9 cellular contexts compared by ENCODE assay signal in the genomic region with DNA sequence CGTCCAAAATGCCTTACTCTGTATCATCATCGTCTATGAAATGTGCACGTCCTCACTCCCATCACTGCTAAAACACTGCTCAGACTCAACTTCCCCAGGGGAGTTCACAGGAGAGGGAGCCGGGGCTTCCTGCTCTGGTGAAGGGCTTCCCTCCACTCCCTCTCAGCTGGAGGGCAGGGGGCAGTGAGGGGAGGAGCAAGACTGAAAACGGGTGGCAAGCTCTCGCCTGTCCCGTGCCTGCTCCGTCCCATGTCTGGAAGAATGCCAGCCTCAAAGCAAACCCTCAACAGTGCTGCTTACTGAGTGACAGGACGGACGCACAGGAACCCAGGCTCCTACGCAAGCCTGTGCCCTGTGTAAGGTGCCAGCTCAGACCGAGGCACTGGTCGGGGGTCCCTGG. TPM values are rescaled to one million over a fixed set of nuclear protein-coding genes. Genes with fewer than 3 reads are reported as not detected.
DNase-seq lines count a peak whose midpoint lies in the region; ATAC-seq, FAIRE-seq and TF ChIP-seq lines count a peak whose summit lies in the region.
"Had no signal": no experiment of that assay in that cellular context is flagged by ENCODE, and none has a peak within 500 bp of the region (broad histone marks: within the 10 kb centered on the region; RNA-seq: fewer than 3 reads in every experiment).

No MANE protein-coding gene starts in this region.

- TF ChIP-seq CTCF in epithelial cell of esophagus (IDR thresholded peaks at IDR 0.05; ENCODE audit: insufficient read depth, low read depth, low read length, missing control alignments) (no peak), pancreas (IDR thresholded peaks at IDR 0.05) (no peak)

- intact Hi-C loops in pancreas (cut with DNase I), result no loop called here

- H3K9me3 ChIP-seq in pancreas, result no peaks in the 10 kb centered on the region

- peak overlapping the region in 2 of 4 donors; percentile 65 to 66 for H3K27ac ChIP-seq in pancreas

- no peaks in the 10 kb centered on the region for H3K27me3 ChIP-seq in pancreas

- no peaks in the 10 kb centered on the region for H3K36me3 ChIP-seq in pancreas

- TF ChIP-seq POLR2A in GM18505 (IDR thresholded peaks at IDR 0.05; ENCODE audit: borderline replicate concordance, extremely low read depth, insufficient read depth, insufficient read length), result no peak

- 44 to 48% methylated on average over 13 of the region's 13 CpGs for WGBS in pancreas, 2 donors

- H3K4me1 ChIP-seq in pancreas, result peaks cover 0 to 9% (median 4%) of the 10 kb centered on the region in 3 donors

- DNase-seq in epithelial cell of esophagus (ENCODE audit: low read depth) (peak; percentile 10), pancreas (peak in 4 of 6 donors; percentile 32 to 55 (median 53)), NCI-H2227 treated with DMSO at 0.1 percent for 48 hours (lab: John Stamatoyannopoulos, UW) (no peak), occipital lobe (lab: John Stamatoyannopoulos, UW) (no peak), NCI-H446 (lab: John Stamatoyannopoulos, UW) (no peak)
- no peak for DNase-seq in stimulated activated CD4-positive, alpha-beta T cell treated with anti-CD3 and anti-CD28 coated beads, Interleukin-4, amount 100 ng/mL, for 1 hour
- DNase-seq: NCI-H1092 had no signal

- peak; percentile 20 for ATAC-seq in GM18505 (IDR thresholded peaks at IDR 0.05; ENCODE audit: unreplicated experiment)
- ATAC-seq in HG03442 (IDR thresholded peaks at IDR 0.05; ENCODE audit: unreplicated experiment), result peak; percentile 32
- peak; percentile 33 to 57 (median 56) for ATAC-seq in pancreas

- no peak for FAIRE-seq in pancreas (lab: Jason Lieb, UNC)

- no peak overlapping the region for H3K4me3 ChIP-seq in epithelial cell of esophagus (ENCODE audit: low read length)
- H3K4me3 ChIP-seq in pancreas, result peak overlapping the region in 1 of 4 donors; percentile 19

RNA-seq across cellular contexts. Expression of gene PRKAG2, which starts 25.1 kb away (rescaled TPM):
- 10 to 100 TPM in 2 of 6 donors, 1 to 10 TPM in 4; 7.4 to 16.7 (median 9.2) TPM for total RNA-seq in pancreas
- 10 to 100 TPM in 1 of 2 donors, 1 to 10 TPM in 1; 8.6 to 13.1 TPM for polyA plus RNA-seq in pancreas
- total RNA-seq in occipital lobe, result 32.9 TPM

Comparison
In these comparisons a context has a peak if more than half of its experiments do, and no peak if none do; other contexts are left out.
1. DNase-seq: peak in epithelial cell of esophagus (single experiment) and pancreas (4 of 6); none in NCI-H2227 treated with DMSO at 0.1 percent for 48 hours (single experiment), occipital lobe (single experiment), NCI-H446 (0 of 2) and stimulated activated CD4-positive, alpha-beta T cell treated with anti-CD3 and anti-CD28 coated beads, Interleukin-4, amount 100 ng/mL, for 1 hour (single experiment).
2. Peak in every context shown above with its lines, with median percentiles within 50 percentile points of each other: ATAC-seq.